ENCODE assay signal across 11 cellular contexts in the genomic region with DNA sequence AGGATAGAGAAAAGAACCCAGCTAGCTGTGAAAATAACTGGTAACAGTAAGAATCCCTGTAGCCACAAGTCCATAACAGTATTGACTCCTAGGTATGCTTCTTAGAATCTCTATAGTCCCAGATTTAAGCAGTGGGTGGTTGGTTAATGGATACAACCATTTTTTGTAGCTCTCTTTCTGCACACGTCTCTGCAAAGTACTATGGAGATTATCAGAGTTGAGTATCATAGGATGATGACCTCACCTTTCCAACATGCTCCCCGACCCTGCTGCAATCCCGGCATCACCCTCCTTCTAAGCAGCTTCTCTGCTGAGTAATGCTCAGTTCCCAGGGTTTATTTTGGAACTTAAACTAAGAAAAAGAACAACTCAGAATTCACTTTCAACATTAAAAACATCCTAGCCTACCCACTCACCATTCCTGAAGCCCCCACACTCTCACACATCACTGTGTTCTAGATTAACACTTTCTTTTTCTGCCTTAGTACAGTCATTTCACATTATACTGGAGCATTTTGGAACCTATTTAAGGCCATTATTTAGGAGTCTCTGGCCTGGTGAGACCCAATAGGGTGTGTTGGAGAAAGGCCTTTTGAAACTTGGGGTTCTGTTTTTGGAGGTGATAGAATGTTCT. TPM values are rescaled to one million over a fixed set of nuclear protein-coding genes. Genes with fewer than 3 reads are reported as not detected.
DNase-seq lines count a peak whose midpoint lies in the region; ATAC-seq and TF ChIP-seq lines count a peak whose summit lies in the region.
"Had no signal": no experiment of that assay in that cellular context is flagged by ENCODE, and none has a peak within 500 bp of the region (broad histone marks: within the 10 kb centered on the region; RNA-seq: fewer than 3 reads in every experiment).

No MANE protein-coding gene starts in this region.

- H3K4me3 ChIP-seq in SK-N-MC (peak overlapping the region; percentile 46), fibroblast of villous mesenchyme (ENCODE audit: low read depth, low read length) (no peak overlapping the region)

- TF ChIP-seq CTCF in fibroblast of villous mesenchyme (IDR thresholded peaks at IDR 0.05; ENCODE audit: insufficient read depth, low read depth, low read length): no peak

- DNase-seq in NCI-H2227 (lab: John Stamatoyannopoulos, UW; ENCODE audit: unreplicated experiment) (peak; percentile 18), NCI-H2227 treated with DMSO at 0.1 percent for 48 hours (lab: John Stamatoyannopoulos, UW) (no peak), SK-N-MC (ENCODE audit: low read depth, low spot score) (no peak), fibroblast of villous mesenchyme (ENCODE audit: low read depth) (peak; percentile 87), stromal cell of bone marrow (ENCODE audit: low read depth) (peak; percentile 76), ureter (ENCODE audit: low spot score) (no peak)
- DNase-seq: activated T-cell treated with anti-CD3 and anti-CD28 coated beads, Interleukin-2, amount 50 U/mL, for 72 hours; naive thymus-derived CD8-positive, alpha-beta T cell; NCI-H2081 had no signal

- peaks cover 29% of the 10 kb centered on the region for H3K36me3 ChIP-seq in SK-N-MC (ENCODE audit: insufficient read depth, low read length)

- H3K9me3 ChIP-seq in SK-N-MC (ENCODE audit: low read depth, low read length): no peaks in the 10 kb centered on the region

- H3K9ac ChIP-seq in SK-N-MC (ENCODE audit: insufficient read length): no peak overlapping the region

- no peak for ATAC-seq in HG02970 (IDR thresholded peaks at IDR 0.05; ENCODE audit: low FRiP score, unreplicated experiment)
- ATAC-seq in GM18498 (IDR thresholded peaks at IDR 0.05; ENCODE audit: unreplicated experiment): no peak
- ATAC-seq: activated T-cell treated with anti-CD3 and anti-CD28 coated beads, Interleukin-2, amount 50 U/mL, for 72 hours; naive thymus-derived CD8-positive, alpha-beta T cell had no signal

- no peak overlapping the region; the same call in 1 of the 2 replicates for H3K27ac ChIP-seq in SK-N-MC

RNA-seq across cellular contexts. Expression of a gene that starts 2.7 kb away (rescaled TPM):
- total RNA-seq in fibroblast of villous mesenchyme (8.1 and 9.1 TPM in 2 replicates), ureter (1.4 TPM)

RNA-seq across cellular contexts. Expression of a gene that starts 3.4 kb away (rescaled TPM):
- total RNA-seq in fibroblast of villous mesenchyme (47.0 and 68.2 TPM in 2 replicates), ureter (172 TPM)

RNA-seq across cellular contexts. Expression of a gene that starts 7.7 kb away (rescaled TPM):
- total RNA-seq in fibroblast of villous mesenchyme (7.1 and 9.5 TPM in 2 replicates), ureter (26.6 TPM)

RNA-seq across cellular contexts. Expression of a gene that starts 15.3 kb away (rescaled TPM):
- 2.6 and 3.0 TPM in 2 replicates for total RNA-seq in fibroblast of villous mesenchyme
- 5.9 TPM for total RNA-seq in ureter

RNA-seq across cellular contexts. Expression of a gene that starts 26.5 kb away (rescaled TPM):
- total RNA-seq in fibroblast of villous mesenchyme (under 0.01 TPM in 2 replicates), ureter (10.5 TPM)

Comparison
In these comparisons a context has a peak if more than half of its experiments do, and no peak if none do; other contexts are left out.
1. DNase-seq: peak in NCI-H2227 (single experiment), fibroblast of villous mesenchyme (single experiment) and stromal cell of bone marrow (single experiment); none in NCI-H2227 treated with DMSO at 0.1 percent for 48 hours (single experiment), SK-N-MC (single experiment) and ureter (single experiment).